ENCODE assay signal across 1 cellular context in genomic region chr22:19745155-19746133, GRCh38.
TF ChIP-seq lines count a peak whose summit lies in the region.

No MANE protein-coding gene starts in this region.

TF ChIP-seq in K562, 482 proteins besides CTCF, POLR2A, EP300 and RAD21 (continued from another document):
- no peak for TF ChIP-seq ZNF280A (IDR thresholded peaks at IDR 0.05; ENCODE audit: low read depth, partially characterized antibody)
- no peak for TF ChIP-seq MXD1 (CRISPR knock-in tag; IDR thresholded peaks at IDR 0.05; ENCODE audit: borderline replicate concordance, poor library complexity, severe bottlenecking)
- TF ChIP-seq RNF219 (CRISPR knock-in tag; IDR thresholded peaks at IDR 0.05), result no peak
- TF ChIP-seq ZBTB7A (IDR thresholded peaks at IDR 0.05; ENCODE audit: borderline replicate concordance, control insufficient read depth, low read depth, low read length), result peak; percentile 47; the same call in 1 of the 2 replicates
- no peak for TF ChIP-seq ZBTB49 (CRISPR knock-in tag; IDR thresholded peaks at IDR 0.05; ENCODE audit: borderline replicate concordance)
- no peak for TF ChIP-seq HDAC8 (tag; IDR thresholded peaks at IDR 0.05)
- no peak for TF ChIP-seq GABPB1 (CRISPR knock-in tag; IDR thresholded peaks at IDR 0.05)
- no peak for TF ChIP-seq ZNF699 (CRISPR knock-in tag; IDR thresholded peaks at IDR 0.05; ENCODE audit: insufficient replicate concordance)
- no peak for TF ChIP-seq HNRNPUL1 (IDR thresholded peaks at IDR 0.05; ENCODE audit: low read length)
- TF ChIP-seq FOXO4 (CRISPR knock-in tag; IDR thresholded peaks at IDR 0.05), result no peak
- no peak for TF ChIP-seq PHF8 (IDR thresholded peaks at IDR 0.05; ENCODE audit: borderline replicate concordance, low read length)
- no peak for TF ChIP-seq ZNF23 (CRISPR knock-in tag; IDR thresholded peaks at IDR 0.05)
- TF ChIP-seq E2F3 (CRISPR knock-in tag; IDR thresholded peaks at IDR 0.05), result no peak
- TF ChIP-seq ERF (CRISPR knock-in tag; IDR thresholded peaks at IDR 0.05), result no peak
- no peak for TF ChIP-seq JUND (IDR thresholded peaks at IDR 0.05; ENCODE audit: borderline replicate concordance, low read depth, low read length)
- TF ChIP-seq JUND (tag; IDR thresholded peaks at IDR 0.05; ENCODE audit: borderline replicate concordance, low read depth, low read length), result no peak
- TF ChIP-seq SIX5 (IDR thresholded peaks at IDR 0.05; ENCODE audit: borderline replicate concordance in 1 of 2, insufficient read depth in 1 of 2, low read depth in 1 of 2, low read length in 2 of 2), result no peak
- no peak for TF ChIP-seq SMARCB1 (IDR thresholded peaks at IDR 0.05; ENCODE audit: insufficient read length, low read depth)
- no peak for TF ChIP-seq GABPA (tag; conservative IDR thresholded peaks at IDR 0.05; ENCODE audit: low read depth)
- TF ChIP-seq C11orf30 (IDR thresholded peaks at IDR 0.05; ENCODE audit: low read depth), result no peak
- TF ChIP-seq ASH1L (IDR thresholded peaks at IDR 0.05; ENCODE audit: borderline replicate concordance, low read depth, partially characterized antibody), result no peak
- peak; percentile 14; the same call in 1 of the 2 replicates for TF ChIP-seq RBFOX2 (IDR thresholded peaks at IDR 0.05; ENCODE audit: low read depth, low read length)
- peak in 1 of 3 experiments; percentile 43 for TF ChIP-seq YY1 (IDR thresholded peaks at IDR 0.05; ENCODE audit: borderline replicate concordance in 1 of 3, control insufficient read depth in 1 of 3, extremely low read depth in 1 of 3, insufficient read depth in 3 of 3, insufficient read length in 1 of 3, insufficient replicate concordance in 2 of 3, low read depth in 1 of 3, low read length in 2 of 3)
- TF ChIP-seq PREB (CRISPR knock-in tag; IDR thresholded peaks at IDR 0.05), result no peak
- TF ChIP-seq ZBTB2 (IDR thresholded peaks at IDR 0.05), result 0 out of 2 replicates have a peak, but pooled peaks have one; percentile 22
- 0 out of 2 replicates have a peak, but pooled peaks have one; percentile 12 for TF ChIP-seq RREB1 (CRISPR knock-in tag; IDR thresholded peaks at IDR 0.05)
